In genomic region chr22:49258107-49259010, GRCh38 we compare ENCODE assay signal across 20 cellular contexts.
"Had no signal": no experiment of that assay in that cellular context is flagged by ENCODE, and none has a peak within 500 bp of the region (broad histone marks: within the 10 kb centered on the region; RNA-seq: fewer than 3 reads in every experiment).

No MANE protein-coding gene starts in this region.

- H3K9me3 Mint-ChIP-seq: activated naive CD8-positive, alpha-beta T cell treated with anti-CD3 and anti-CD28 coated beads, Interleukin-2, amount 10 ng/mL, durations not matched to agents 7 days and 5 days; activated T-cell treated with anti-CD3 and anti-CD28 coated beads, Interleukin-2, amount 50 U/mL, for 72 hours; central memory CD8-positive, alpha-beta T cell; T-helper 1 cell treated with Interleukin-12 subunit alpha and Interleukin-12 subunit beta and Interleukin-4 antibody, amounts not matched to agents 30 μg/mL and 1 μg/mL, for 36 hours had no signal

- H3K9me3 ChIP-seq: body of pancreas, gastrocnemius medialis, prostate gland, right atrium auricular region, SJCRH30, suprapubic skin had no signal

- H3K4me1 Mint-ChIP-seq: activated naive CD8-positive, alpha-beta T cell treated with anti-CD3 and anti-CD28 coated beads, Interleukin-2, amount 10 ng/mL, durations not matched to agents 7 days and 5 days; central memory CD8-positive, alpha-beta T cell had no signal

- H3K36me3 ChIP-seq: gastrocnemius medialis, prostate gland, right atrium auricular region, SJCRH30, suprapubic skin had no signal

- H3K27ac Mint-ChIP-seq: activated naive CD8-positive, alpha-beta T cell treated with anti-CD3 and anti-CD28 coated beads, Interleukin-2, amount 10 ng/mL, durations not matched to agents 7 days and 5 days; activated T-cell treated with anti-CD3 and anti-CD28 coated beads, Interleukin-2, amount 50 U/mL, for 72 hours; memory B cell; naive thymus-derived CD4-positive, alpha-beta T cell; T-helper 1 cell treated with Interleukin-12 subunit alpha and Interleukin-12 subunit beta and Interleukin-4 antibody, amounts not matched to agents 30 μg/mL and 1 μg/mL, for 36 hours had no signal

- H3K4me1 ChIP-seq: body of pancreas, gastrocnemius medialis, prostate gland, right atrium auricular region, SJCRH30, suprapubic skin had no signal

- ATAC-seq: body of pancreas; esophagus mucosa; gastrocnemius medialis; left ventricle myocardium superior; naive thymus-derived CD4-positive, alpha-beta T cell; stimulated activated naive CD8-positive, alpha-beta T cell treated with anti-CD3 and anti-CD28 coated beads, Interleukin-15, Interleukin-2, amounts not matched to agents 100 U/mL and 50 U/mL, for 24 hours had no signal

- H3K27me3 Mint-ChIP-seq: activated naive CD8-positive, alpha-beta T cell treated with anti-CD3 and anti-CD28 coated beads, Interleukin-2, amount 10 ng/mL, durations not matched to agents 7 days and 5 days had no signal

- DNase-seq: activated CD4-positive, alpha-beta T cell treated with anti-CD3 and anti-CD28 coated beads, Interleukin-2, amount 50 U/mL, for 4 hours; activated gamma-delta T cell treated with Interleukin-2 at 50 U/mL for 16 hours; activated naive CD8-positive, alpha-beta T cell treated with anti-CD3 and anti-CD28 coated beads, Interleukin-2, amount 10 ng/mL, durations not matched to agents 7 days and 5 days; activated T-cell treated with anti-CD3 and anti-CD28 coated beads, Interleukin-2, amount 50 U/mL, for 72 hours; body of pancreas; effector CD4-positive, alpha-beta T cell; gastrocnemius medialis; left ventricle myocardium superior; naive thymus-derived CD4-positive, alpha-beta T cell; stimulated activated naive CD8-positive, alpha-beta T cell treated with anti-CD3 and anti-CD28 coated beads, Interleukin-15, Interleukin-2, amounts not matched to agents 100 U/mL and 50 U/mL, for 24 hours; trophoblast cell had no signal

- H3K4me3 Mint-ChIP-seq: activated naive CD8-positive, alpha-beta T cell treated with anti-CD3 and anti-CD28 coated beads, Interleukin-2, amount 10 ng/mL, durations not matched to agents 7 days and 5 days; activated T-cell treated with anti-CD3 and anti-CD28 coated beads, Interleukin-2, amount 50 U/mL, for 72 hours; central memory CD8-positive, alpha-beta T cell; memory B cell; naive thymus-derived CD4-positive, alpha-beta T cell; T-helper 1 cell treated with Interleukin-12 subunit alpha and Interleukin-12 subunit beta and Interleukin-4 antibody, amounts not matched to agents 30 μg/mL and 1 μg/mL, for 36 hours had no signal

- H3K27ac ChIP-seq: body of pancreas, gastrocnemius medialis, prostate gland, right atrium auricular region, SJCRH30, suprapubic skin, VCaP had no signal

- H3K36me3 Mint-ChIP-seq: activated naive CD8-positive, alpha-beta T cell treated with anti-CD3 and anti-CD28 coated beads, Interleukin-2, amount 10 ng/mL, durations not matched to agents 7 days and 5 days; naive thymus-derived CD4-positive, alpha-beta T cell had no signal

- H3K27me3 ChIP-seq: body of pancreas, gastrocnemius medialis, right atrium auricular region had no signal

- H3K4me3 ChIP-seq: body of pancreas, gastrocnemius medialis, prostate gland, right atrium auricular region, SJCRH30, suprapubic skin had no signal
